In the genomic region with DNA sequence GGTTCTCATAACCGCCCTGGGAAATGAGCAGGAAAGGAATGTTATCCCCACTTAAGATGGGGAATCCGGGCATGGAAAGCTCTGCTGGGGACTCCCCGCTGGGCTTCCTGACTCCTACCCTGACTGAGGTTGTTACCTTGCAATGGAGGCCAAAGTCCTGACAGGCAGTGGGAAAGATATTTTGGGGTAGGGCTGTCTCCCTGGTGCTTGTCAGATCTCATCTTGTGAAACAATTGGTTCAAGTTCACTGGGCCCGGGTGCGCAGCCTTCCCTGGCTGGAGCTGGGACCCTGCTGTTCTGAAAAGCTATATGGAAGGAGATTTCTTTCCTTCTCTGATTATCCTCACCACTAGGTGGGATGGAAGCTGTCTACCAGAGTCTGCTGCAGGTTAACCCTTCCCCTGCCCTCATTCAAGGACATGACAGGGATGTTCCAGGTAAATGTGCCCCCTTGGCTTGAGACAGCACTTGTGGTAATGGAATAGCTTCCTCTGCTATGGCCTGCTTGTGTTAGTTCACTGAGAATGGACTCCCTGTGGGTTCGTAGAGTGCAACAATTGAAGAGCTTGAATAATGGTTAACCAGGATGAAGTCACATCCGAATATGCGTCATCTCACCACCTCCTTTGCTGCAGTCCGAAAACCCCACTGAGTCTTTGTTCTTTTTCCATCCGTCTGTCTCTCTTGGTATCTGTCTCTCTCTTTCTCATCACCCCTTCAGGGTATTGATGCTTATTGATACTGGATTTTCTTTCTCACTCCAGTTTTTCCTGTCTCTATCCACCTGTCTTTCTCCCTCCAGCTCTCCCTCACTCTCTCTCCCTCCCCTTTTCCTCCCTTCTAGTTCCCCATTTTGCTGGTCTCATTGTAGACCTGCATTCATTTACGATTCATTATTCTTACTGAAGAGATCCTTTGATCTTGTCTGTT, we compare ENCODE assay signal across 10 cellular contexts.
DNase-seq lines count a peak whose midpoint lies in the region; ATAC-seq, FAIRE-seq and TF ChIP-seq lines count a peak whose summit lies in the region.
"Had no signal": no experiment of that assay in that cellular context is flagged by ENCODE, and none has a peak within 500 bp of the region (broad histone marks: within the 10 kb centered on the region; RNA-seq: fewer than 3 reads in every experiment).

No MANE protein-coding gene starts in this region.

- H3K4me2 ChIP-seq in GM12878 (ENCODE audit: control insufficient read depth, insufficient read depth) = peak overlapping the region; percentile 5; the same call in 1 of the 2 replicates

- intact Hi-C loops in GM12878 (cut with micrococcal nuclease; ENCODE audit: unreplicated experiment) = loop anchor here (1.0 to 5.0 kb wide), 7 partner anchors 17 to 231 kb away; no protein-coding TSS in a partner anchor

- no peak for TF ChIP-seq RAD21 in GM12878 (IDR thresholded peaks at IDR 0.05; ENCODE audit: insufficient read depth, low read depth, low read length)

- ATAC-seq in GM21423 (IDR thresholded peaks at IDR 0.05; ENCODE audit: unreplicated experiment) (peak; percentile 64), GM12878 (peak; percentile 79)
- ATAC-seq in stimulated activated naive CD8-positive, alpha-beta T cell treated with anti-CD3 and anti-CD28 coated beads, Interleukin-15, Interleukin-2, amounts not matched to agents 100 U/mL and 50 U/mL, for 24 hours = peak; percentile 73

- H3K27me3 ChIP-seq in GM12878 (replicated peaks in 1 of 2; ENCODE audit: control insufficient read depth in 2 of 2, insufficient read depth in 2 of 2, low read length in 1 of 2) (no peaks in the 10 kb centered on the region), suprapubic skin (no peaks in the 10 kb centered on the region)

- no peak overlapping the region for H3K4me3 ChIP-seq in GM12878
- no peak overlapping the region for H3K4me3 ChIP-seq in suprapubic skin
- H3K4me3 ChIP-seq: SK-N-MC had no signal

- no peak overlapping the region for H3K9ac ChIP-seq in GM12878 (ENCODE audit: control insufficient read depth, insufficient read depth, low read length)

- H2AFZ ChIP-seq in GM12878 (ENCODE audit: control insufficient read depth, low read depth, low read length) = no peak overlapping the region

- RAD21 ChIA-PET in GM12878 (lab: Charles Lee; ENCODE audit: unreplicated experiment) = interaction anchor here (0.7 to 6.3 kb wide), 33 partner anchors 10 to 361 kb away, joined by 3 to 79 read pairs (median 5); a partner anchor contains a TSS

- H3K36me3 ChIP-seq in GM12878 (ENCODE audit: control insufficient read depth in 2 of 2, insufficient read depth in 2 of 2, low read length in 1 of 2) = no peaks in the 10 kb centered on the region
- no peaks in the 10 kb centered on the region for H3K36me3 ChIP-seq in suprapubic skin

- TF ChIP-seq EP300 in GM12878 (IDR thresholded peaks at IDR 0.05; ENCODE audit: borderline replicate concordance in 1 of 2, control insufficient read depth in 1 of 2, low read depth in 2 of 2, low read length in 2 of 2) (peak in 1 of 2 experiments; percentile 96; a peak in 3 of 4 replicates), suprapubic skin (IDR thresholded peaks at IDR 0.05) (no peak)

- SMC1A ChIA-PET in GM12878 (lab: Charles Lee; ENCODE audit: uncharacterized antibody, unreplicated experiment) = interaction anchor here (0.6 to 6.2 kb wide), 43 partner anchors 7 to 340 kb away, joined by 3 to 82 read pairs (median 6); a partner anchor contains a TSS

- POLR2A ChIA-PET in GM12878 (lab: Charles Lee) = interaction anchor here (0.8 to 4.1 kb wide), 13 partner anchors 8 to 149 kb away, joined by 3 to 28 read pairs (median 4); a partner anchor contains a TSS

- peak overlapping the region; percentile 49 for H3K27ac ChIP-seq in GM12878 (ENCODE audit: control insufficient read depth, insufficient read depth)
- no peak overlapping the region for H3K27ac ChIP-seq in suprapubic skin
- H3K27ac ChIP-seq: SK-N-MC had no signal

- TF ChIP-seq POLR2A in GM12892 (IDR thresholded peaks at IDR 0.05; ENCODE audit: low read depth, low read length) = no peak
- no peak for TF ChIP-seq POLR2A in GM12878 (IDR thresholded peaks at IDR 0.05; ENCODE audit: low read depth, low read length)
- no peak for TF ChIP-seq POLR2A in suprapubic skin (IDR thresholded peaks at IDR 0.05)

- DNase-seq in GM12892 (ENCODE audit: insufficient read length) = no peak
- peak; percentile 94 for DNase-seq in HT1080 (ENCODE audit: low read depth)
- peak; percentile 89 for DNase-seq in GM12878 (ENCODE audit: low read depth, low spot score)
- DNase-seq in stimulated activated naive CD8-positive, alpha-beta T cell treated with anti-CD3 and anti-CD28 coated beads, Interleukin-15, Interleukin-2, amounts not matched to agents 100 U/mL and 50 U/mL, for 24 hours = no peak
- DNase-seq in suprapubic skin (ENCODE audit: low spot score in 2 of 2) = no peak
- no peak for DNase-seq in islet precursor cell
- no peak for DNase-seq in midbrain (lab: John Stamatoyannopoulos, UW)

- 32% methylated on average over 11 of the region's 11 CpGs for WGBS in GM12878 (ENCODE audit: insufficient coverage, insufficient replicate concordance, low lambda C conversion rate, missing lambda C conversion rate)
- 84% methylated on average over 11 of the region's 11 CpGs for WGBS in suprapubic skin

- no peaks in the 10 kb centered on the region; the same call in 2 of the 3 replicates for H3K9me3 ChIP-seq in GM12878 (replicated peaks; ENCODE audit: control insufficient read depth, insufficient read depth, low read length)
- H3K9me3 ChIP-seq in suprapubic skin = no peaks in the 10 kb centered on the region

- BruUV-seq in GM12878 (replicated peaks; lab: Mats Ljungman, UMichigan) = TSS peak; percentile 97

- peak; percentile 21 for FAIRE-seq in GM12892 (lab: Jason Lieb, UNC)
- peak; percentile 75 for FAIRE-seq in GM12878 (lab: Jason Lieb, UNC)
- FAIRE-seq: keratinocyte had no signal

- H4K20me1 ChIP-seq in GM12878 (ENCODE audit: control insufficient read depth, insufficient read depth) = no peaks in the 10 kb centered on the region

- TF ChIP-seq CTCF in GM12878 (IDR thresholded peaks at IDR 0.05 in 2 of 3, conservative IDR thresholded peaks at IDR 0.05 in 1 of 3; ENCODE audit: control insufficient read depth in 2 of 3, extremely low read depth in 1 of 3, insufficient read depth in 1 of 3, low read depth in 3 of 3, low read length in 3 of 3) (no peak), suprapubic skin (IDR thresholded peaks at IDR 0.05) (no peak)

- in situ Hi-C loops in GM12878 (cut with MboI) = no loop called here

- H3K4me1 ChIP-seq in GM12878 (ENCODE audit: control insufficient read depth, insufficient read depth, low read length) (peaks cover 14% of the 10 kb centered on the region), suprapubic skin (peaks cover 5% of the 10 kb centered on the region)

- H3K79me2 ChIP-seq in GM12878 (ENCODE audit: control insufficient read depth, insufficient read depth, low read length) = no peaks in the 10 kb centered on the region

- CTCF ChIA-PET in GM12878 (lab: Yijun Ruan, JAX) = interaction anchor here (0.5 to 5.7 kb wide), 38 partner anchors 10 to 584 kb away, joined by 3 to 47 read pairs (median 4); a partner anchor contains a TSS

TF ChIP-seq in GM12878, 131 proteins besides CTCF, POLR2A, EP300 and RAD21 (continues in another document):
- 0 out of 2 replicates have a peak, but pooled peaks have one; percentile 47 for TF ChIP-seq GATAD2B (conservative IDR thresholded peaks at IDR 0.05; ENCODE audit: low read depth)
- no peak for TF ChIP-seq TCF3 (IDR thresholded peaks at IDR 0.05; ENCODE audit: borderline replicate concordance, insufficient read depth, low read depth, low read length)
- peak; percentile 33 to 45; a peak in 1 of 4 replicates for TF ChIP-seq BHLHE40 (IDR thresholded peaks at IDR 0.05; ENCODE audit: borderline replicate concordance in 1 of 2, low read depth in 2 of 2, low read length in 1 of 2)
- no peak for TF ChIP-seq CHD4 (IDR thresholded peaks at IDR 0.05)
- TF ChIP-seq, protein P1, sequence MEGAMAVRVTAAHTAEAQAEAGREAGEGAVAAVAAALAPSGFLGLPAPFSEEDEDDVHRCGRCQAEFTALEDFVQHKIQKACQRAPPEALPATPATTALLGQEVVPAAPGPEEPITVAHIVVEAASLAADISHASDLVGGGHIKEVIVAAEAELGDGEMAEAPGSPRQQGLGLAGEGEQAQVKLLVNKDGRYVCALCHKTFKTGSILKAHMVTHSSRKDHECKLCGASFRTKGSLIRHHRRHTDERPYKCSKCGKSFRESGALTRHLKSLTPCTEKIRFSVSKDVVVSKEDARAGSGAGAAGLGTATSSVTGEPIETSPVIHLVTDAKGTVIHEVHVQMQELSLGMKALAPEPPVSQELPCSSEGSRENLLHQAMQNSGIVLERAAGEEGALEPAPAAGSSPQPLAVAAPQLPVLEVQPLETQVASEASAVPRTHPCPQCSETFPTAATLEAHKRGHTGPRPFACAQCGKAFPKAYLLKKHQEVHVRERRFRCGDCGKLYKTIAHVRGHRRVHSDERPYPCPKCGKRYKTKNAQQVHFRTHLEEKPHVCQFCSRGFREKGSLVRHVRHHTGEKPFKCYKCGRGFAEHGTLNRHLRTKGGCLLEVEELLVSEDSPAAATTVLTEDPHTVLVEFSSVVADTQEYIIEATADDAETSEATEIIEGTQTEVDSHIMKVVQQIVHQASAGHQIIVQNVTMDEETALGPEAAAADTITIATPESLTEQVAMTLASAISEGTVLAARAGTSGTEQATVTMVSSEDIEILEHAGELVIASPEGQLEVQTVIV (IDR thresholded peaks at IDR 0.05; ENCODE audit: borderline replicate concordance, partially characterized antibody) = peak; percentile 43

Comparison
In these comparisons a context has a peak if more than half of its experiments do, and no peak if none do; other contexts are left out.
1. DNase-seq: peak in HT1080 (single experiment) and GM12878 (single experiment); none in GM12892 (single experiment), stimulated activated naive CD8-positive, alpha-beta T cell treated with anti-CD3 and anti-CD28 coated beads, Interleukin-15, Interleukin-2, amounts not matched to agents 100 U/mL and 50 U/mL, for 24 hours (single experiment), suprapubic skin (0 of 2), islet precursor cell (single experiment) and midbrain (single experiment).
2. Peak in every context shown above with its lines, with median percentiles within 50 percentile points of each other: ATAC-seq.